Comparison of ENCODE assay signal across 1 cellular context in the genomic region with DNA sequence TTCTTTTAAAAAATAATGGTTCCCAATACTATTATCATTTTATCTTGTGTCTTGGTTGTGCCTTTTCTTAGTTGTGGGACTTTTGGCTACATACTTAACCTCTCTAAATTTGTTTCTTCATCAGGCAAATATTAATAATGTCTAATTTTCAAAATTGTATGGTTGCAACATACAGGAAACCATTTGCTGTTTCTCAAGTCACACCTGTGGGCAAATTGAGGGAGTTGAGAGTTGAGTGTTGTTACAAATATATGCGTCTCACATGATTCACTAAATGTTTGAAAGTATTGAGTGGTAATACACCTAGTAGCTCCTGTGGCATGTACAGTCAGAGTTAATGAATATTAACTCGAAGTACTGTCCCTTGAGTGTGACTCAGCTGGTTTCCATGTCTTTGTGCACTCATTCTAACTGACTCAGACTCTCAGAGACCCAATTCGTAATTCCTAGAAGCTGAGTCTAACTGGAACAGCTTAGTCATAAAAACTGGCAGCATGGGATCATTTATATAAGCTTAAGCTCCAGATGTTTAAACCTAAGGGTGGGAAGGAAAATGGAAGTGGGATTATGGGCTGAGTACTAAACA.
TF ChIP-seq lines count a peak whose summit lies in the region.

No MANE protein-coding gene starts in this region.

TF ChIP-seq in IMR-90, 13 proteins besides CTCF, POLR2A, EP300 and RAD21 (continued from another document):
- TF ChIP-seq ELK1 (IDR thresholded peaks at IDR 0.05; ENCODE audit: borderline replicate concordance, low read depth, low read length) (no peak), BHLHE40 (IDR thresholded peaks at IDR 0.05; ENCODE audit: low read depth, low read length) (peak; percentile 67; the same call in 1 of the 2 replicates), SMC3 (IDR thresholded peaks at IDR 0.05; ENCODE audit: low read depth, low read length) (no peak), FOS (IDR thresholded peaks at IDR 0.05; ENCODE audit: low read depth, low read length) (peak; percentile 98), MAZ (IDR thresholded peaks at IDR 0.05; ENCODE audit: borderline replicate concordance, low read depth, low read length) (no peak), NFE2L2 (IDR thresholded peaks at IDR 0.05; ENCODE audit: low read depth, low read length) (peak; percentile 96), CHD1 (IDR thresholded peaks at IDR 0.05; ENCODE audit: low read depth, low read length) (no peak), USF2 (IDR thresholded peaks at IDR 0.05; ENCODE audit: low read depth, low read length) (no peak), MAFK (IDR thresholded peaks at IDR 0.05; ENCODE audit: low read depth, low read length) (peak; percentile 77), RCOR1 (IDR thresholded peaks at IDR 0.05; ENCODE audit: insufficient replicate concordance, low read length) (peak; percentile 42)
